1 cellular context compared by ENCODE assay signal in genomic region chr11:44939673-44940072, GRCh38.
A peak's percentile ranks its signal among the peaks of the same experiment; 100 is the strongest.
TF ChIP-seq lines count a peak whose summit lies in the region.

No MANE protein-coding gene starts in this region.

TF ChIP-seq in K562, 482 proteins besides CTCF, POLR2A, EP300 and RAD21 (continued from another document):
- TF ChIP-seq, protein P1, sequence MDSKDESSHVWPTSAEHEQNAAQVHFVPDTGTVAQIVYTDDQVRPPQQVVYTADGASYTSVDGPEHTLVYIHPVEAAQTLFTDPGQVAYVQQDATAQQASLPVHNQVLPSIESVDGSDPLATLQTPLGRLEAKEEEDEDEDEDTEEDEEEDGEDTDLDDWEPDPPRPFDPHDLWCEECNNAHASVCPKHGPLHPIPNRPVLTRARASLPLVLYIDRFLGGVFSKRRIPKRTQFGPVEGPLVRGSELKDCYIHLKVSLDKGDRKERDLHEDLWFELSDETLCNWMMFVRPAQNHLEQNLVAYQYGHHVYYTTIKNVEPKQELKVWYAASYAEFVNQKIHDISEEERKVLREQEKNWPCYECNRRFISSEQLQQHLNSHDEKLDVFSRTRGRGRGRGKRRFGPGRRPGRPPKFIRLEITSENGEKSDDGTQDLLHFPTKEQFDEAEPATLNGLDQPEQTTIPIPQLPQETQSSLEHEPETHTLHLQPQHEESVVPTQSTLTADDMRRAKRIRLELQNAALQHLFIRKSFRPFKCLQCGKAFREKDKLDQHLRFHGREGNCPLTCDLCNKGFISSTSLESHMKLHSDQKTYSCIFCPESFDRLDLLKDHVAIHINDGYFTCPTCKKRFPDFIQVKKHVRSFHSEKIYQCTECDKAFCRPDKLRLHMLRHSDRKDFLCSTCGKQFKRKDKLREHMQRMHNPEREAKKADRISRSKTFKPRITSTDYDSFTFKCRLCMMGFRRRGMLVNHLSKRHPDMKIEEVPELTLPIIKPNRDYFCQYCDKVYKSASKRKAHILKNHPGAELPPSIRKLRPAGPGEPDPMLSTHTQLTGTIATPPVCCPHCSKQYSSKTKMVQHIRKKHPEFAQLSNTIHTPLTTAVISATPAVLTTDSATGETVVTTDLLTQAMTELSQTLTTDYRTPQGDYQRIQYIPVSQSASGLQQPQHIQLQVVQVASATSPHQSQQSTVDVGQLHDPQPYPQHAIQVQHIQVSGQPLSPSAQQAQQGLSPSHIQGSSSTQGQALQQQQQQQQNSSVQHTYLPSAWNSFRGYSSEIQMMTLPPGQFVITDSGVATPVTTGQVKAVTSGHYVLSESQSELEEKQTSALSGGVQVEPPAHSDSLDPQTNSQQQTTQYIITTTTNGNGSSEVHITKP (IDR thresholded peaks at IDR 0.05; ENCODE audit: partially characterized antibody) = no peak
- peak; percentile 68 for TF ChIP-seq ZNF384 (IDR thresholded peaks at IDR 0.05; ENCODE audit: low read depth, low read length)
- TF ChIP-seq TEAD1 (CRISPR knock-in tag; IDR thresholded peaks at IDR 0.05) = 0 out of 4 replicates have a peak, but pooled peaks of 1 of the 2 experiments have one; percentile 32
- TF ChIP-seq GABPA (tag; conservative IDR thresholded peaks at IDR 0.05; ENCODE audit: low read depth) = 0 out of 2 replicates have a peak, but pooled peaks have one; percentile 20
- TF ChIP-seq ATF3 (IDR thresholded peaks at IDR 0.05) = peak; percentile 54
- no peak for TF ChIP-seq ATF3 (CRISPR knock-in tag; conservative IDR thresholded peaks at IDR 0.05)
- TF ChIP-seq ATF1 (CRISPR knock-in tag; IDR thresholded peaks at IDR 0.05) = no peak
- TF ChIP-seq ATF1 (tag; IDR thresholded peaks at IDR 0.05) = peak; percentile 70
- TF ChIP-seq, protein P2, sequence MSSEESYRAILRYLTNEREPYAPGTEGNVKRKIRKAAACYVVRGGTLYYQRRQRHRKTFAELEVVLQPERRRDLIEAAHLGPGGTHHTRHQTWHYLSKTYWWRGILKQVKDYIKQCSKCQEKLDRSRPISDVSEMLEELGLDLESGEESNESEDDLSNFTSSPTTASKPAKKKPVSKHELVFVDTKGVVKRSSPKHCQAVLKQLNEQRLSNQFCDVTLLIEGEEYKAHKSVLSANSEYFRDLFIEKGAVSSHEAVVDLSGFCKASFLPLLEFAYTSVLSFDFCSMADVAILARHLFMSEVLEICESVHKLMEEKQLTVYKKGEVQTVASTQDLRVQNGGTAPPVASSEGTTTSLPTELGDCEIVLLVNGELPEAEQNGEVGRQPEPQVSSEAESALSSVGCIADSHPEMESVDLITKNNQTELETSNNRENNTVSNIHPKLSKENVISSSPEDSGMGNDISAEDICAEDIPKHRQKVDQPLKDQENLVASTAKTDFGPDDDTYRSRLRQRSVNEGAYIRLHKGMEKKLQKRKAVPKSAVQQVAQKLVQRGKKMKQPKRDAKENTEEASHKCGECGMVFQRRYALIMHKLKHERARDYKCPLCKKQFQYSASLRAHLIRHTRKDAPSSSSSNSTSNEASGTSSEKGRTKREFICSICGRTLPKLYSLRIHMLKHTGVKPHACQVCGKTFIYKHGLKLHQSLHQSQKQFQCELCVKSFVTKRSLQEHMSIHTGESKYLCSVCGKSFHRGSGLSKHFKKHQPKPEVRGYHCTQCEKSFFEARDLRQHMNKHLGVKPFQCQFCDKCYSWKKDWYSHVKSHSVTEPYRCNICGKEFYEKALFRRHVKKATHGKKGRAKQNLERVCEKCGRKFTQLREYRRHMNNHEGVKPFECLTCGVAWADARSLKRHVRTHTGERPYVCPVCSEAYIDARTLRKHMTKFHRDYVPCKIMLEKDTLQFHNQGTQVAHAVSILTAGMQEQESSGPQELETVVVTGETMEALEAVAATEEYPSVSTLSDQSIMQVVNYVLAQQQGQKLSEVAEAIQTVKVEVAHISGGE (CRISPR knock-in tag; IDR thresholded peaks at IDR 0.05) = no peak
- TF ChIP-seq, protein P3, sequence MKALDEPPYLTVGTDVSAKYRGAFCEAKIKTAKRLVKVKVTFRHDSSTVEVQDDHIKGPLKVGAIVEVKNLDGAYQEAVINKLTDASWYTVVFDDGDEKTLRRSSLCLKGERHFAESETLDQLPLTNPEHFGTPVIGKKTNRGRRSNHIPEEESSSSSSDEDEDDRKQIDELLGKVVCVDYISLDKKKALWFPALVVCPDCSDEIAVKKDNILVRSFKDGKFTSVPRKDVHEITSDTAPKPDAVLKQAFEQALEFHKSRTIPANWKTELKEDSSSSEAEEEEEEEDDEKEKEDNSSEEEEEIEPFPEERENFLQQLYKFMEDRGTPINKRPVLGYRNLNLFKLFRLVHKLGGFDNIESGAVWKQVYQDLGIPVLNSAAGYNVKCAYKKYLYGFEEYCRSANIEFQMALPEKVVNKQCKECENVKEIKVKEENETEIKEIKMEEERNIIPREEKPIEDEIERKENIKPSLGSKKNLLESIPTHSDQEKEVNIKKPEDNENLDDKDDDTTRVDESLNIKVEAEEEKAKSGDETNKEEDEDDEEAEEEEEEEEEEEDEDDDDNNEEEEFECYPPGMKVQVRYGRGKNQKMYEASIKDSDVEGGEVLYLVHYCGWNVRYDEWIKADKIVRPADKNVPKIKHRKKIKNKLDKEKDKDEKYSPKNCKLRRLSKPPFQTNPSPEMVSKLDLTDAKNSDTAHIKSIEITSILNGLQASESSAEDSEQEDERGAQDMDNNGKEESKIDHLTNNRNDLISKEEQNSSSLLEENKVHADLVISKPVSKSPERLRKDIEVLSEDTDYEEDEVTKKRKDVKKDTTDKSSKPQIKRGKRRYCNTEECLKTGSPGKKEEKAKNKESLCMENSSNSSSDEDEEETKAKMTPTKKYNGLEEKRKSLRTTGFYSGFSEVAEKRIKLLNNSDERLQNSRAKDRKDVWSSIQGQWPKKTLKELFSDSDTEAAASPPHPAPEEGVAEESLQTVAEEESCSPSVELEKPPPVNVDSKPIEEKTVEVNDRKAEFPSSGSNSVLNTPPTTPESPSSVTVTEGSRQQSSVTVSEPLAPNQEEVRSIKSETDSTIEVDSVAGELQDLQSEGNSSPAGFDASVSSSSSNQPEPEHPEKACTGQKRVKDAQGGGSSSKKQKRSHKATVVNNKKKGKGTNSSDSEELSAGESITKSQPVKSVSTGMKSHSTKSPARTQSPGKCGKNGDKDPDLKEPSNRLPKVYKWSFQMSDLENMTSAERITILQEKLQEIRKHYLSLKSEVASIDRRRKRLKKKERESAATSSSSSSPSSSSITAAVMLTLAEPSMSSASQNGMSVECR (CRISPR knock-in tag; IDR thresholded peaks at IDR 0.05) = 0 out of 2 replicates have a peak, but pooled peaks have one; percentile 29
- no peak for TF ChIP-seq CREB1 (IDR thresholded peaks at IDR 0.05)
- 0 out of 2 replicates have a peak, but pooled peaks have one; percentile 28 for TF ChIP-seq CREB1 (CRISPR knock-in tag; IDR thresholded peaks at IDR 0.05)
- TF ChIP-seq, protein P4, sequence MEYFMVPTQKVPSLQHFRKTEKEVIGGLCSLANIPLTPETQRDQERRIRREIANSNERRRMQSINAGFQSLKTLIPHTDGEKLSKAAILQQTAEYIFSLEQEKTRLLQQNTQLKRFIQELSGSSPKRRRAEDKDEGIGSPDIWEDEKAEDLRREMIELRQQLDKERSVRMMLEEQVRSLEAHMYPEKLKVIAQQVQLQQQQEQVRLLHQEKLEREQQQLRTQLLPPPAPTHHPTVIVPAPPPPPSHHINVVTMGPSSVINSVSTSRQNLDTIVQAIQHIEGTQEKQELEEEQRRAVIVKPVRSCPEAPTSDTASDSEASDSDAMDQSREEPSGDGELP (CRISPR knock-in tag; IDR thresholded peaks at IDR 0.05; ENCODE audit: borderline replicate concordance) = 0 out of 2 replicates have a peak, but pooled peaks have one; percentile 30
- no peak for TF ChIP-seq EP400 (IDR thresholded peaks at IDR 0.05)
- no peak for TF ChIP-seq EWSR1 (IDR thresholded peaks at IDR 0.05; ENCODE audit: borderline replicate concordance, low read depth, partially characterized antibody)
- TF ChIP-seq ZNF398 (CRISPR knock-in tag; IDR thresholded peaks at IDR 0.05) = no peak
- TF ChIP-seq JUND (IDR thresholded peaks at IDR 0.05; ENCODE audit: borderline replicate concordance, low read depth, low read length) = peak; percentile 81
- TF ChIP-seq JUND (tag; IDR thresholded peaks at IDR 0.05; ENCODE audit: borderline replicate concordance, low read depth, low read length) = peak; percentile 65; the same call in 1 of the 3 replicates
- peak; percentile 60; the same call in 1 of the 2 replicates for TF ChIP-seq JUN (IDR thresholded peaks at IDR 0.05; ENCODE audit: borderline replicate concordance, low read depth, low read length)
- TF ChIP-seq JUN (CRISPR knock-in tag; IDR thresholded peaks at IDR 0.05; ENCODE audit: borderline replicate concordance) = 0 out of 2 replicates have a peak, but pooled peaks have one; percentile 61
- peak; percentile 92 for TF ChIP-seq ATF7 (IDR thresholded peaks at IDR 0.05)
- TF ChIP-seq CREM (IDR thresholded peaks at IDR 0.05; ENCODE audit: low read depth) = peak; percentile 81
